1 cellular context compared by ENCODE assay signal in the genomic region with DNA sequence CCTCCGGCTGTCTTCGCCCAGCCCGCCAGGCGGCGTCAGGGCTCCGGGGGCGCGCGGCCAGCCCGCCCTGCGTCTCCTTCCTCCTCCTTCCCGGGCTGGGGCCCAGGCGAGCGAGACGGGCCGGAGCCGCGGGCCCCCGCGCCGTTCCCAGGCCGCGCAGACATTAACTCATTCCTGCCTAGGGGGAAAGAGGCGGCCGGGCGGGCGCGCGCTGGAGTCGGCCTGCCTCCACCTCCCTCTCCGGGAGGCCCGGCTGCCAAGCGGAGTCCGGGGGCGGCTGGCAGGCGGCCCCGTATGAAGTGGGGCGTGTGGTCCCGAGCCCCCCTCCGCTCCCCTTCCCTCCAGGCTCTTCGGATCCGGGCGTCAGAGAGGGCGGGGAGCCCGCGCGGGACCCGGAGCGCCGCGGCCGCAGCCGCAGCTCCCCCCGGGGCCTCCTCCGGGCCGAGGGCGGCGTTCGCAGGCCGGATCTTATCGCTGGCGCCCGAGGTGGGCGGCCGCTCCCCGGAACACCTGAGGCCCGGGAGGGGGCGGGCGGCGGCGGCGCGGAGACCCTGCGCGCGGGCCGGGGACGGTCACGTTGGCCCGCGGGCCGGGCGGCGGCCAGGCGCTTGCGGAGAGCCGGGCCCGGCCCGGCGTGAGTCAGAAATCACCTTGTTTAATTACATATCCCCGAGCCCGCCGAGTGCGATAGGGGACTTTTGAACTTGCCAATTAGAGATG.
TF ChIP-seq lines count a peak whose summit lies in the region.

No MANE protein-coding gene starts in this region.

TF ChIP-seq in HepG2, 621 proteins besides CTCF, POLR2A, EP300 and RAD21 (continued from another document):
- TF ChIP-seq, protein P1, sequence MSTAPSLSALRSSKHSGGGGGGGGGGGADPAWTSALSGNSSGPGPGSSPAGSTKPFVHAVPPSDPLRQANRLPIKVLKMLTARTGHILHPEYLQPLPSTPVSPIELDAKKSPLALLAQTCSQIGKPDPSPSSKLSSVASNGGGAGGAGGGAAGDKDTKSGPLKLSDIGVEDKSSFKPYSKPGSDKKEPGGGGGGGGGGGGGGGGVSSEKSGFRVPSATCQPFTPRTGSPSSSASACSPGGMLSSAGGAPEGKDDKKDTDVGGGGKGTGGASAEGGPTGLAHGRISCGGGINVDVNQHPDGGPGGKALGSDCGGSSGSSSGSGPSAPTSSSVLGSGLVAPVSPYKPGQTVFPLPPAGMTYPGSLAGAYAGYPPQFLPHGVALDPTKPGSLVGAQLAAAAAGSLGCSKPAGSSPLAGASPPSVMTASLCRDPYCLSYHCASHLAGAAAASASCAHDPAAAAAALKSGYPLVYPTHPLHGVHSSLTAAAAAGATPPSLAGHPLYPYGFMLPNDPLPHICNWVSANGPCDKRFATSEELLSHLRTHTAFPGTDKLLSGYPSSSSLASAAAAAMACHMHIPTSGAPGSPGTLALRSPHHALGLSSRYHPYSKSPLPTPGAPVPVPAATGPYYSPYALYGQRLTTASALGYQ (CRISPR knock-in tag; IDR thresholded peaks at IDR 0.05), result peak; percentile 62; the same call in 1 of the 2 replicates
- TF ChIP-seq, protein P2, sequence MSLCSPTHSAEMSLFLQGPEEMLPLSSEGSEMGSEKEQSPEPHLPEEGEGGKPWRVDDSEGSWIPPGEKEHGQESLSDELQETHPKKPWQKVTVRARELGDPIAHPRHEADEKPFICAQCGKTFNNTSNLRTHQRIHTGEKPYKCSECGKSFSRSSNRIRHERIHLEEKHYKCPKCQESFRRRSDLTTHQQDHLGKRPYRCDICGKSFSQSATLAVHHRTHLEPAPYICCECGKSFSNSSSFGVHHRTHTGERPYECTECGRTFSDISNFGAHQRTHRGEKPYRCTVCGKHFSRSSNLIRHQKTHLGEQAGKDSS (CRISPR knock-in tag; IDR thresholded peaks at IDR 0.05; ENCODE audit: borderline replicate concordance, low read depth), result 0 out of 2 replicates have a peak, but pooled peaks have one; percentile 65
- TF ChIP-seq PHF21A (CRISPR knock-in tag; IDR thresholded peaks at IDR 0.05) (peak; percentile 78), ZNF672 (CRISPR knock-in tag; IDR thresholded peaks at IDR 0.05) (no peak), GABPB1 (CRISPR knock-in tag; IDR thresholded peaks at IDR 0.05) (peak; percentile 83; the same call in 1 of the 2 replicates), SAFB2 (CRISPR knock-in tag; IDR thresholded peaks at IDR 0.05; ENCODE audit: borderline replicate concordance, low read depth) (no peak), RBM39 (IDR thresholded peaks at IDR 0.05; ENCODE audit: low read depth, low read length, poor library complexity, severe bottlenecking) (peak; percentile 39), ZNF713 (CRISPR knock-in tag; IDR thresholded peaks at IDR 0.05) (no peak), ZSCAN20 (CRISPR knock-in tag; IDR thresholded peaks at IDR 0.05; ENCODE audit: borderline replicate concordance) (peak; percentile 76), KDM5B (CRISPR knock-in tag; IDR thresholded peaks at IDR 0.05; ENCODE audit: borderline replicate concordance) (peak; percentile 83), ZNF556 (CRISPR knock-in tag; IDR thresholded peaks at IDR 0.05; ENCODE audit: borderline replicate concordance) (0 out of 2 replicates have a peak, but pooled peaks have one; percentile 50), ZNF33B (CRISPR knock-in tag; IDR thresholded peaks at IDR 0.05) (0 out of 2 replicates have a peak, but pooled peaks have one; percentile 48)
- TF ChIP-seq, protein P3, sequence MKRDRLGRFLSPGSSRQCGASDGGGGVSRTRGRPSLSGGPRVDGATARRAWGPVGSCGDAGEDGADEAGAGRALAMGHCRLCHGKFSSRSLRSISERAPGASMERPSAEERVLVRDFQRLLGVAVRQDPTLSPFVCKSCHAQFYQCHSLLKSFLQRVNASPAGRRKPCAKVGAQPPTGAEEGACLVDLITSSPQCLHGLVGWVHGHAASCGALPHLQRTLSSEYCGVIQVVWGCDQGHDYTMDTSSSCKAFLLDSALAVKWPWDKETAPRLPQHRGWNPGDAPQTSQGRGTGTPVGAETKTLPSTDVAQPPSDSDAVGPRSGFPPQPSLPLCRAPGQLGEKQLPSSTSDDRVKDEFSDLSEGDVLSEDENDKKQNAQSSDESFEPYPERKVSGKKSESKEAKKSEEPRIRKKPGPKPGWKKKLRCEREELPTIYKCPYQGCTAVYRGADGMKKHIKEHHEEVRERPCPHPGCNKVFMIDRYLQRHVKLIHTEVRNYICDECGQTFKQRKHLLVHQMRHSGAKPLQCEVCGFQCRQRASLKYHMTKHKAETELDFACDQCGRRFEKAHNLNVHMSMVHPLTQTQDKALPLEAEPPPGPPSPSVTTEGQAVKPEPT (CRISPR knock-in tag; IDR thresholded peaks at IDR 0.05; ENCODE audit: low read depth), result no peak
- TF ChIP-seq, protein P4, sequence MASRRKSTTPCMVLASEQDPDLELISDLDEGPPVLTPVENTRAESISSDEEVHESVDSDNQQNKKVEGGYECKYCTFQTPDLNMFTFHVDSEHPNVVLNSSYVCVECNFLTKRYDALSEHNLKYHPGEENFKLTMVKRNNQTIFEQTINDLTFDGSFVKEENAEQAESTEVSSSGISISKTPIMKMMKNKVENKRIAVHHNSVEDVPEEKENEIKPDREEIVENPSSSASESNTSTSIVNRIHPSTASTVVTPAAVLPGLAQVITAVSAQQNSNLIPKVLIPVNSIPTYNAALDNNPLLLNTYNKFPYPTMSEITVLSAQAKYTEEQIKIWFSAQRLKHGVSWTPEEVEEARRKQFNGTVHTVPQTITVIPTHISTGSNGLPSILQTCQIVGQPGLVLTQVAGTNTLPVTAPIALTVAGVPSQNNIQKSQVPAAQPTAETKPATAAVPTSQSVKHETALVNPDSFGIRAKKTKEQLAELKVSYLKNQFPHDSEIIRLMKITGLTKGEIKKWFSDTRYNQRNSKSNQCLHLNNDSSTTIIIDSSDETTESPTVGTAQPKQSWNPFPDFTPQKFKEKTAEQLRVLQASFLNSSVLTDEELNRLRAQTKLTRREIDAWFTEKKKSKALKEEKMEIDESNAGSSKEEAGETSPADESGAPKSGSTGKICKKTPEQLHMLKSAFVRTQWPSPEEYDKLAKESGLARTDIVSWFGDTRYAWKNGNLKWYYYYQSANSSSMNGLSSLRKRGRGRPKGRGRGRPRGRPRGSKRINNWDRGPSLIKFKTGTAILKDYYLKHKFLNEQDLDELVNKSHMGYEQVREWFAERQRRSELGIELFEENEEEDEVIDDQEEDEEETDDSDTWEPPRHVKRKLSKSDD (CRISPR knock-in tag; IDR thresholded peaks at IDR 0.05; ENCODE audit: low read depth), result peak; percentile 46; the same call in 1 of the 2 replicates
TF ChIP-seq in HepG2: peak in this region for 122.
